Comparison of ENCODE assay signal across 27 cellular contexts in genomic region chr16:72191551-72191950, GRCh38. TPM values are rescaled to one million over a fixed set of nuclear protein-coding genes. Genes with fewer than 3 reads are reported as not detected.
DNase-seq lines count a peak whose midpoint lies in the region; ATAC-seq and TF ChIP-seq lines count a peak whose summit lies in the region.
"Had no signal": no experiment of that assay in that cellular context is flagged by ENCODE, and none has a peak within 500 bp of the region (broad histone marks: within the 10 kb centered on the region; RNA-seq: fewer than 3 reads in every experiment).

No MANE protein-coding gene starts in this region.

- ATAC-seq in sciatic nerve (peak; percentile 65), GM19328 (IDR thresholded peaks at IDR 0.05; ENCODE audit: unreplicated experiment) (no peak), GM18502 (IDR thresholded peaks at IDR 0.05; ENCODE audit: poor library complexity, unreplicated experiment) (no peak)
- ATAC-seq: activated CD8-positive, alpha-beta T cell treated with anti-CD3 and anti-CD28 coated beads, Interleukin-2, amount 10 ng/mL, durations not matched to agents 7 days and 5 days; gastrocnemius medialis; naive thymus-derived CD8-positive, alpha-beta T cell; stimulated activated effector memory CD8-positive, alpha-beta T cell treated with anti-CD3 and anti-CD28 coated beads, Interleukin-12 subunit alpha, Interleukin-12 subunit beta, amount 100 ng/mL, for 72 hours had no signal

- no peak overlapping the region for H3K4me3 ChIP-seq in choroid plexus epithelial cell (ENCODE audit: low read depth, low read length)
- H3K4me3 ChIP-seq: gastrocnemius medialis, left ventricle myocardium inferior, spleen had no signal

- DNase-seq in NCI-H1436 (lab: John Stamatoyannopoulos, UW): peak; percentile 39
- no peak for DNase-seq in NCI-H1436 treated with DMSO at 0.1 percent for 48 hours (lab: John Stamatoyannopoulos, UW)
- peak; percentile 32 for DNase-seq in NCI-H1694 treated with DMSO at 0.1 percent for 48 hours (lab: John Stamatoyannopoulos, UW)
- peak; percentile 67 for DNase-seq in choroid plexus epithelial cell (ENCODE audit: low read depth)
- no peak for DNase-seq in sciatic nerve (ENCODE audit: low spot score)
- no peak for DNase-seq in NCI-H446 (lab: John Stamatoyannopoulos, UW)
- DNase-seq: 8988T; activated CD8-positive, alpha-beta T cell treated with anti-CD3 and anti-CD28 coated beads, Interleukin-2, amount 10 ng/mL, durations not matched to agents 7 days and 5 days; activated gamma-delta T cell; activated T-cell treated with anti-CD3 and anti-CD28 coated beads for 4 hours; cerebellar nuclear complex; DND-41; effector CD8-positive, alpha-beta T cell; gastrocnemius medialis; left ventricle myocardium inferior; naive thymus-derived CD8-positive, alpha-beta T cell; NCI-H1105; retina; SHP77; spleen; stimulated activated CD4-positive, alpha-beta T cell treated with anti-CD3 and anti-CD28 coated beads, Interleukin-2, amount 100 ng/mL, for 48 hours; substantia nigra; SW 1271; T1000 had no signal

- no peak for TF ChIP-seq CTCF in choroid plexus epithelial cell (conservative IDR thresholded peaks at IDR 0.05; ENCODE audit: low read depth, low read length)

- intact Hi-C loops in sciatic nerve (cut with DNase I): no loop called here

RNA-seq across cellular contexts. Expression of gene PMFBP1, which starts 19.6 kb away (rescaled TPM):
- total RNA-seq in sciatic nerve: 0.36 TPM
- total RNA-seq: gastrocnemius medialis had no signal

Comparison
In these comparisons a context has a peak if more than half of its experiments do, and no peak if none do; other contexts are left out.
1. DNase-seq: peak in NCI-H1436 (single experiment), NCI-H1694 treated with DMSO at 0.1 percent for 48 hours (single experiment) and choroid plexus epithelial cell (single experiment); none in NCI-H1436 treated with DMSO at 0.1 percent for 48 hours (single experiment), sciatic nerve (single experiment) and NCI-H446 (0 of 2).